10 cellular contexts compared by ENCODE assay signal in the genomic region with DNA sequence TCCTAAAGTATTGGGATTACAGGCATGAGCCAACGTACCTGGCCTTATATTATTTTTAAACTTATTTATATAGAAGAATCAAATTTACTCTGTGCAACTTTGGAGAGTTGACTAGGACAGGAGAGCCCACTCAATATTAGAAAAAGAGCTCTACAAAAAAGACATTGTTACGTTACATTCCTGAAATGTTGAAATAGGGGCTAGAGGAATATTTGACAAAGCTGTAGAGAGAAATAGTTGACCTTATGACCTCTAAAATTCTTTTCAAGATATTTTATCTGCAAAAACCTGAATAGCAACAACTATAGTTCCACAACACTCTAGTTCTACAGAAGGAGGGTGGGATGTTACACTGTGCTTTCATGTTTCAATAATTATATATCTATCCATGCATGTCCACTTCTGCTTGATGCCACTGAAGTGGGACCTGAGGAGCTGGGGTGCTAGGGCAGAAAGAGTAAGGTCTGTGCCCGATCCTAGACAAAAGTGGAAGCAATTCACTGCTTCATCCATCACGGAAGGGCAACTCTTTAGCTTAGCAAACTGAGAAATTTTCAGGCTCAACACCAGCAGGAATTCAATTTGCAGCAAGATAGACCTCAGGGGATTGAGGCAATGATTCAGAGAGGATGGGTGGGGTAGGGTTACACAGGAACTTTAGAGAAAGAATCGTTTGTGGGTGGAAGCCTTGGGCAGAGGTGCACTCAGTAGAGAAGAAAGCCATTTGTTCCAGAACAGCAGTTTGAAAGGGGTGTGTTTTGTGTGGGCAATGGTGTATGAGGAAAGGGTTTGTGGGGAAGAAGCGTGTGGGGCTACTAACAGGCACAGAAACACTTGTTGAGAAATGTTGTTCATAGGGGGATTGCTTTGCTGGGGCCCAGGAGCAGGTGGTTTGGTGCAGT. TPM values are rescaled to one million over a fixed set of nuclear protein-coding genes. Genes with fewer than 3 reads are reported as not detected.
A peak's percentile ranks its signal among the peaks of the same experiment; 100 is the strongest.
DNase-seq lines count a peak whose midpoint lies in the region; ATAC-seq and TF ChIP-seq lines count a peak whose summit lies in the region.
"Had no signal": no experiment of that assay in that cellular context is flagged by ENCODE, and none has a peak within 500 bp of the region (broad histone marks: within the 10 kb centered on the region; RNA-seq: fewer than 3 reads in every experiment).

No MANE protein-coding gene starts in this region.

- TF ChIP-seq POLR2A in erythroblast (IDR thresholded peaks at IDR 0.05; ENCODE audit: low read length): no peak
- TF ChIP-seq POLR2A in uterus (IDR thresholded peaks at IDR 0.05): no peak

- H4K20me1 ChIP-seq in GM23248 (ENCODE audit: insufficient read depth): no peaks in the 10 kb centered on the region

- no peak overlapping the region for H3K9ac ChIP-seq in GM23248

- H3K36me3 ChIP-seq in GM23248 (ENCODE audit: low read depth) (no peaks in the 10 kb centered on the region), SJCRH30 (no peaks in the 10 kb centered on the region), left lung (no peaks in the 10 kb centered on the region), uterus (no peaks in the 10 kb centered on the region)
- H3K36me3 ChIP-seq: upper lobe of left lung had no signal

- H3K4me1 ChIP-seq in GM23248 (ENCODE audit: insufficient read depth) (no peaks in the 10 kb centered on the region), SJCRH30 (peaks cover 6% of the 10 kb centered on the region; the same call in 1 of the 2 replicates), left lung (peaks cover 0 to 45% of the 10 kb centered on the region in 2 donors), uterus (no peaks in the 10 kb centered on the region)

- no peaks in the 10 kb centered on the region for H3K79me2 ChIP-seq in GM23248 (ENCODE audit: insufficient read depth)

- H3K4me3 ChIP-seq in GM23248 (no peak overlapping the region), SJCRH30 (no peak overlapping the region), left lung (no peak overlapping the region), uterus (no peak overlapping the region)
- H3K4me3 ChIP-seq: upper lobe of left lung had no signal

- POLR2A ChIA-PET in GM10248 (lab: Yijun Ruan, JAX): interaction anchor here (0.9 to 1.0 kb wide), 2 partner anchors 17 to 18 kb away, joined by 3 to 4 read pairs; no protein-coding TSS in a partner anchor

- no peaks in the 10 kb centered on the region for H3K27me3 ChIP-seq in GM23248 (replicated peaks; ENCODE audit: insufficient read depth)
- no peaks in the 10 kb centered on the region; the same call in 1 of the 2 replicates for H3K27me3 ChIP-seq in SJCRH30
- no peaks in the 10 kb centered on the region for H3K27me3 ChIP-seq in left lung
- H3K27me3 ChIP-seq in uterus: no peaks in the 10 kb centered on the region
- H3K27me3 ChIP-seq: upper lobe of left lung had no signal

- in situ Hi-C loops in GM23248 (cut with MboI): no loop called here

- H3F3A ChIP-seq in GM23248 (ENCODE audit: insufficient read depth): no peaks in the 10 kb centered on the region

- no peak for TF ChIP-seq CTCF in GM10248 (IDR thresholded peaks at IDR 0.05; ENCODE audit: control extremely low read depth, extremely low read depth, low read depth, missing control alignments)
- no peak for TF ChIP-seq CTCF in left lung (IDR thresholded peaks at IDR 0.05)
- TF ChIP-seq CTCF in uterus (IDR thresholded peaks at IDR 0.05): no peak

- intact Hi-C loops in left lung (cut with DNase I) (no loop called here), uterus (cut with DNase I; ENCODE audit: low total_unique reads) (no loop called here)

- H3K9me2 ChIP-seq in GM23248 (ENCODE audit: insufficient read depth): no peaks in the 10 kb centered on the region

- H3K4me2 ChIP-seq in GM23248 (ENCODE audit: unreplicated experiment): no peak overlapping the region

- DNase-seq in GM10248 (ENCODE audit: extremely low spot score) (peak; percentile 29), GM23248 (peak; percentile 47), SJCRH30 (peak; percentile 5 to 34), left lung (no peak), globus pallidus (ENCODE audit: low spot score) (no peak), erythroblast (lab: John Stamatoyannopoulos, UW) (no peak), NCI-H2029 treated with DMSO at 0.1 percent for 48 hours (lab: John Stamatoyannopoulos, UW) (no peak), uterus (no peak)
- DNase-seq: upper lobe of left lung had no signal

- CTCF ChIA-PET in GM10248 (lab: Yijun Ruan, JAX): interaction anchor here (0.7 to 1.8 kb wide), 8 partner anchors 10 to 202 kb away, joined by 3 to 5 read pairs (median 3); no protein-coding TSS in a partner anchor

- H3K27ac ChIP-seq in GM23248 (no peak overlapping the region), SJCRH30 (no peak overlapping the region), left lung (no peak overlapping the region), uterus (no peak overlapping the region)
- H3K27ac ChIP-seq: upper lobe of left lung had no signal

- 28 to 31% methylated on average over 6 of the region's 6 CpGs for WGBS in GM23248 (ENCODE audit: low coverage in 1 of 2, low lambda C conversion rate in 2 of 2, missing lambda C conversion rate in 2 of 2), 2 experiments

- no peak overlapping the region; the same call in 1 of the 2 replicates for H2AFZ ChIP-seq in GM23248

- peak; percentile 38 for ATAC-seq in left lung

- no peaks in the 10 kb centered on the region for H3K9me3 ChIP-seq in GM23248 (ENCODE audit: low read depth)
- no peaks in the 10 kb centered on the region for H3K9me3 ChIP-seq in SJCRH30 (replicated peaks)
- no peaks in the 10 kb centered on the region for H3K9me3 ChIP-seq in left lung
- H3K9me3 ChIP-seq in uterus: no peaks in the 10 kb centered on the region
- H3K9me3 ChIP-seq: upper lobe of left lung had no signal

RNA-seq across cellular contexts. Expression of a gene that starts 16.0 kb away (rescaled TPM):
- total RNA-seq in GM23248 (2014; rRNA removed; shearing (Covaris generic)): not detected in 2 replicates
- polyA plus RNA-seq in GM23248 (2016; fragmentation: Nextera tagmentation; extraction: Ambion mirVana): not detected in 2 replicates
- total RNA-seq in SJCRH30 (2014; rRNA removed; shearing (Covaris generic)): not detected in 2 replicates
- total RNA-seq in left lung (under 1 TPM; 0.35 to 0.71 TPM), uterus (under 1 TPM in 1 of 4 donors, not detected in 3; 0.76 TPM)
- total RNA-seq: mononuclear cell had no signal

RNA-seq across cellular contexts. Expression of a gene that starts 20.1 kb away (rescaled TPM):
- total RNA-seq in GM23248 (2014; rRNA removed; shearing (Covaris generic)): 23.6 and 39.6 TPM in 2 replicates
- polyA plus RNA-seq in GM23248 (2016; fragmentation: Nextera tagmentation; extraction: Ambion mirVana): 20.8 and 24.6 TPM in 2 replicates
- total RNA-seq in SJCRH30 (2014; rRNA removed; shearing (Covaris generic)): 29.9 and 36.8 TPM in 2 replicates
- total RNA-seq in left lung (10 to 100 TPM; 37.6 to 84.8 TPM), uterus (10 to 100 TPM; 12.7 to 46.9 (median 14.3) TPM)

RNA-seq across cellular contexts. Expression of a gene that starts 28.1 kb away (rescaled TPM):
- total RNA-seq in GM23248 (2014; rRNA removed; shearing (Covaris generic)): 18.6 and 244 TPM in 2 replicates
- polyA plus RNA-seq in GM23248 (2016; fragmentation: Nextera tagmentation; extraction: Ambion mirVana): 21.6 and 22.1 TPM in 2 replicates
- total RNA-seq in SJCRH30 (2014; rRNA removed; shearing (Covaris generic)): 24.2 and 25.0 TPM in 2 replicates
- 10 to 100 TPM; 24.9 to 40.3 TPM for total RNA-seq in left lung
- total RNA-seq in uterus: 10 to 100 TPM; 16.4 to 39.1 (median 22.8) TPM

RNA-seq across cellular contexts. Expression of a gene that starts 34.3 kb away (rescaled TPM):
- 60.6 and 89.8 TPM in 2 replicates for total RNA-seq in GM23248 (2014; rRNA removed; shearing (Covaris generic))
- polyA plus RNA-seq in GM23248 (2016; fragmentation: Nextera tagmentation; extraction: Ambion mirVana): 124 and 129 TPM in 2 replicates
- total RNA-seq in SJCRH30 (2014; rRNA removed; shearing (Covaris generic)): 221 and 235 TPM in 2 replicates
- total RNA-seq in left lung (100 to 1,000 TPM; 115 to 138 TPM), uterus (100 to 1,000 TPM in 1 of 4 donors, 10 to 100 TPM in 3; 52.4 to 208 (median 93.3) TPM)

RNA-seq across cellular contexts. Expression of a gene that starts 34.7 kb away (rescaled TPM):
- total RNA-seq in GM23248 (2014; rRNA removed; shearing (Covaris generic)): 29.0 and 37.8 TPM in 2 replicates
- polyA plus RNA-seq in GM23248 (2016; fragmentation: Nextera tagmentation; extraction: Ambion mirVana): 24.1 and 24.2 TPM in 2 replicates
- 27.2 and 34.1 TPM in 2 replicates for total RNA-seq in SJCRH30 (2014; rRNA removed; shearing (Covaris generic))
- 10 to 100 TPM; 29.0 to 37.9 TPM for total RNA-seq in left lung
- total RNA-seq in uterus: 100 to 1,000 TPM in 1 of 4 donors, 10 to 100 TPM in 3; 38.7 to 105 (median 53.0) TPM

Comparison
In these comparisons a context has a peak if more than half of its experiments do, and no peak if none do; other contexts are left out.
1. DNase-seq: peak in GM10248 (single experiment), GM23248 (single experiment) and SJCRH30 (2 of 2); none in left lung (0 of 2), globus pallidus (single experiment), erythroblast (0 of 2), NCI-H2029 treated with DMSO at 0.1 percent for 48 hours (single experiment) and uterus (0 of 2).